Comparison of ENCODE assay signal across 7 cellular contexts in genomic region chr9:125075997-125076396, GRCh38.
"Had no signal": no experiment of that assay in that cellular context is flagged by ENCODE, and none has a peak within 500 bp of the region (broad histone marks: within the 10 kb centered on the region; RNA-seq: fewer than 3 reads in every experiment).

No MANE protein-coding gene starts in this region.

- H3K27ac ChIP-seq: HL-60 had no signal

- DNase-seq: H9, HCEC 1CT had no signal

- H3K4me2 ChIP-seq: GM23338 had no signal

- FAIRE-seq: H1, H54, HepG2 had no signal

- H3K4me3 ChIP-seq: GM23338 had no signal

- ATAC-seq: GM23338, HepG2 had no signal

- H2AFZ ChIP-seq: GM23338 had no signal
